8 cellular contexts compared by ENCODE assay signal in the genomic region with DNA sequence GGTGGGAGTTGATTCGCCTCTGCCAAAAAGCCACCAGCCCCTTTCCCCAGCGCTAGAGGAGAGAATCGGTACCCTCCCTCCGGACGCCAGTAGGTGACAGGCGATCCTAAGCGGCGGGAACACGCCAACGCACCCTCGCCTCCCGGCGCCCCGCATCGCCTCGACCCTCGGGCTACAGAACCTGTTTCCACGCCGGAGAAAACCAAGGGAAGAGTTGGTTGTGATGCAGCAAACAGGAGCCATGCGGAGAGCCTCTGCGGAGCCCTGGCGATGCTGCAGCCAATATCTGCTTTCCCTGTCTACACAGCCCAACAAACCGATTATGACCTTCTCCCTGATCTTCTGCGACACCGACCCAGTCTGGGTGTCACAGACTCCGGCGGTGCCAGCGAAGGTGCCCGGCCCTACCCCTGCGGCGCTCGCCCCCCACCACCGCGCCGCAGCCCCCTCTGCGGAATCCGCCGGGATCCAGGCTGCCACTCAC. TPM values are rescaled to one million over a fixed set of nuclear protein-coding genes. Genes with fewer than 3 reads are reported as not detected.
A peak's percentile ranks its signal among the peaks of the same experiment; 100 is the strongest.
DNase-seq lines count a peak whose midpoint lies in the region; ATAC-seq and TF ChIP-seq lines count a peak whose summit lies in the region.

No MANE protein-coding gene starts in this region.

- peak overlapping the region; percentile 93 for H2AFZ ChIP-seq in neuron (ENCODE audit: low read depth, low read length)

- peaks cover 60% of the 10 kb centered on the region for H3K27me3 ChIP-seq in HUES6 (ENCODE audit: control insufficient read depth, insufficient read depth, low read length)
- H3K27me3 ChIP-seq in foreskin keratinocyte = peaks cover 3% of the 10 kb centered on the region
- H3K27me3 ChIP-seq in neuron (ENCODE audit: insufficient read depth, low read length) = no peaks in the 10 kb centered on the region

- DNase-seq in DMS79 treated with DMSO at 0.1 percent for 48 hours (lab: John Stamatoyannopoulos, UW) = peak; percentile 5
- no peak for DNase-seq in foreskin keratinocyte
- DNase-seq in NCI-H2196 (lab: John Stamatoyannopoulos, UW; ENCODE audit: unreplicated experiment) = no peak
- DNase-seq in activated effector memory CD4-positive, alpha-beta T cell treated with Interleukin-2 at 50 U/mL for 16 hours = no peak

- TF ChIP-seq CTCF in WI38 (IDR thresholded peaks at IDR 0.05; ENCODE audit: low read depth, low read length) (peak; percentile 69), foreskin keratinocyte (conservative IDR thresholded peaks at IDR 0.05) (peak; percentile 71)

- peak overlapping the region; percentile 71 for H3K4me3 ChIP-seq in HUES6 (ENCODE audit: low read depth, low read length)
- H3K4me3 ChIP-seq in WI38 (ENCODE audit: low read depth, low read length) = peak overlapping the region; percentile 97
- peak overlapping the region; percentile 47 for H3K4me3 ChIP-seq in neuron (ENCODE audit: low read length)

- H3K36me3 ChIP-seq in HUES6 (ENCODE audit: control insufficient read depth, insufficient read depth, low read length) = no peaks in the 10 kb centered on the region
- H3K36me3 ChIP-seq in neuron (ENCODE audit: insufficient read depth, low read length) = no peaks in the 10 kb centered on the region

- H3K9me3 ChIP-seq in HUES6 (ENCODE audit: control insufficient read depth, insufficient read depth, low read depth, low read length) (no peaks in the 10 kb centered on the region), neuron (ENCODE audit: low read length) (no peaks in the 10 kb centered on the region)

- ATAC-seq in GM21367 (IDR thresholded peaks at IDR 0.05; ENCODE audit: unreplicated experiment) (peak; percentile 21), foreskin keratinocyte (peak; percentile 51)

- H3K27ac ChIP-seq in HUES6 (ENCODE audit: low read depth, low read length) (no peak overlapping the region), foreskin keratinocyte (no peak overlapping the region)

- H3K9ac ChIP-seq in HUES6 (ENCODE audit: low read length) = peak overlapping the region; percentile 64

- H3K4me1 ChIP-seq in HUES6 (ENCODE audit: control insufficient read depth, insufficient read depth, low read length) = peaks cover 14% of the 10 kb centered on the region; the same call in 1 of the 2 replicates
- peaks cover 3% of the 10 kb centered on the region for H3K4me1 ChIP-seq in foreskin keratinocyte
- peaks cover 19% of the 10 kb centered on the region for H3K4me1 ChIP-seq in neuron (ENCODE audit: insufficient read depth, low read length)

RNA-seq across cellular contexts. Expression of a gene that starts 0.5 kb away (rescaled TPM):
- total RNA-seq in foreskin keratinocyte = 6.2 and 6.9 TPM in 2 replicates
- polyA plus RNA-seq in foreskin keratinocyte = 2.0 and 2.2 TPM in 2 replicates

Comparison
In these comparisons a context has a peak if more than half of its experiments do, and no peak if none do; other contexts are left out.
1. H3K4me3 ChIP-seq: peak in every context shown above with its lines; median percentile 97 in WI38; 71 in HUES6; 47 in neuron.